In genomic region chr1:209860293-209860881, GRCh38 we compare ENCODE assay signal across 8 cellular contexts. TPM values are rescaled to one million over a fixed set of nuclear protein-coding genes. Genes with fewer than 3 reads are reported as not detected.
DNase-seq lines count a peak whose midpoint lies in the region; ATAC-seq, FAIRE-seq and TF ChIP-seq lines count a peak whose summit lies in the region.

No MANE protein-coding gene starts in this region.

- no peak overlapping the region for H3K27ac ChIP-seq in K562 (ENCODE audit: extremely low read depth, low read depth, low read length)

- H3K27me3 ChIP-seq in K562 (ENCODE audit: control insufficient read depth in 2 of 2, insufficient read depth in 2 of 2, low read length in 2 of 2), result peaks cover 2 to 14% of the 10 kb centered on the region in 2 experiments; a peak in 3 of 5 replicates

- no peaks in the 10 kb centered on the region for H3K36me3 ChIP-seq in K562 (ENCODE audit: control insufficient read depth, insufficient read depth, low read length)

- TF ChIP-seq CTCF in K562 (IDR thresholded peaks at IDR 0.05 in 2 of 3, conservative IDR thresholded peaks at IDR 0.05 in 1 of 3; ENCODE audit: insufficient read depth in 2 of 3, low read depth in 1 of 3, low read length in 3 of 3), result peak; percentile 89 to 94 (median 91)

- no peak for TF ChIP-seq EP300 in K562 (IDR thresholded peaks at IDR 0.05; ENCODE audit: low read length)

- CTCF ChIA-PET in K562 (lab: Yijun Ruan, JAX; ENCODE audit: low intra/inter-chr PET ratio), result interaction anchor here (0.5 to 5.0 kb wide), 10 partner anchors 10 to 1274 kb away, joined by 3 to 68 read pairs (median 4); no protein-coding TSS in a partner anchor

- H3K9me1 ChIP-seq in K562 (ENCODE audit: control insufficient read depth, insufficient read depth, low read length), result no peaks in the 10 kb centered on the region

- FAIRE-seq in GM18507 (lab: Jason Lieb, UNC) (peak; percentile 66), TTC549 (lab: Jason Lieb, UNC) (peak; percentile 97), K562 (lab: Jason Lieb, UNC) (peak; percentile 94)

- no peaks in the 10 kb centered on the region for H3K4me1 ChIP-seq in K562 (replicated peaks in 1 of 2; ENCODE audit: control insufficient read depth in 2 of 2, insufficient read depth in 2 of 2, low read length in 2 of 2)

- POLR2A ChIA-PET in K562 (lab: Yijun Ruan, JAX), result interaction anchor here (0.6 to 0.9 kb wide), 2 partner anchors 28 to 32 kb away, joined by 3 read pairs; partner anchors contain the start of gene UTP25

- intact Hi-C loops in K562 (cut with micrococcal nuclease), result loop anchor here (1.0 to 5.0 kb wide), 4 partner anchors 40 to 451 kb away; no protein-coding TSS in a partner anchor

- no peak overlapping the region for H3K4me3 ChIP-seq in K562

- peak; percentile 89 for DNase-seq in ACHN
- DNase-seq in GM18507 (ENCODE audit: extremely low spot score, insufficient read length, low read depth), result peak; percentile 51
- DNase-seq in NCI-H2081 treated with DMSO at 0.1 percent for 48 hours (lab: John Stamatoyannopoulos, UW), result peak; percentile 57
- DNase-seq in K562 (ENCODE audit: extremely low read depth in 1 of 4, low spot score in 3 of 4), result peak; percentile 84 to 92 (median 91)
- peak; percentile 87 for DNase-seq in iPS-NIHi7 (ENCODE audit: extremely low spot score)
- peak; percentile 83 for DNase-seq in stimulated activated CD4-positive, alpha-beta T cell treated with anti-CD3 and anti-CD28 coated beads, Interleukin-15, amount 100 ng/mL, for 24 hours

- H3K4me2 ChIP-seq in K562 (ENCODE audit: insufficient read depth, low read length), result no peak overlapping the region

- no peak overlapping the region for H3K9ac ChIP-seq in K562 (ENCODE audit: insufficient read depth in 1 of 2, low read depth in 2 of 2, low read length in 2 of 2)

- H3K9me3 ChIP-seq in K562 (replicated peaks; ENCODE audit: control insufficient read depth, insufficient read depth, low read depth, low read length), result no peaks in the 10 kb centered on the region

- H3K79me2 ChIP-seq in K562 (ENCODE audit: control insufficient read depth, insufficient read depth, low read length), result no peaks in the 10 kb centered on the region

- peak; percentile 83 for ATAC-seq in HG02970 (IDR thresholded peaks at IDR 0.05; ENCODE audit: low FRiP score, unreplicated experiment)
- peak; percentile 99 for ATAC-seq in K562

- H2AFZ ChIP-seq in K562 (ENCODE audit: low read depth, low read length), result no peak overlapping the region

- peak; percentile 92 to 96 for TF ChIP-seq RAD21 in K562 (CRISPR knock-in tag; conservative IDR thresholded peaks at IDR 0.05 in 1 of 2, IDR thresholded peaks at IDR 0.05 in 1 of 2)

- no peak for TF ChIP-seq POLR2A in K562 (conservative IDR thresholded peaks at IDR 0.05)

- in situ Hi-C loops in ACHN (cut with HindIII; ENCODE audit: low pct_ligation_motif_present, low pct_unique_long_range_greater_than_20kb, low sequenced_read_pairs), result loop anchor here (25.0 kb wide), 1 partner anchor 127 kb away; no protein-coding TSS in a partner anchor
- in situ Hi-C loops in K562 (cut with MboI), result loop anchor here (25.0 kb wide), 1 partner anchor 1277 kb away; the partner anchor contains the start of gene KCNH1

- no peaks in the 10 kb centered on the region for H4K20me1 ChIP-seq in K562 (replicated peaks; ENCODE audit: control insufficient read depth, insufficient read depth, low read length)

- no TSS peak for BruUV-seq in K562 (replicated peaks; lab: Mats Ljungman, UMichigan)

- 6% methylated on average over 7 of the region's 7 CpGs for WGBS in K562 (ENCODE audit: insufficient coverage, low coverage, missing lambda C conversion rate)

TF ChIP-seq in K562, 482 proteins besides CTCF, POLR2A, EP300 and RAD21:
- TF ChIP-seq SMC3 (conservative IDR thresholded peaks at IDR 0.05; ENCODE audit: insufficient read depth, low read depth, low read length) (peak; percentile 90), KLF6 (CRISPR knock-in tag; IDR thresholded peaks at IDR 0.05; ENCODE audit: borderline replicate concordance) (no peak), JUND (IDR thresholded peaks at IDR 0.05; ENCODE audit: borderline replicate concordance, low read depth, low read length) (peak; percentile 20; the same call in 1 of the 2 replicates), JUND (tag; IDR thresholded peaks at IDR 0.05; ENCODE audit: borderline replicate concordance, low read depth, low read length) (no peak), ZNF584 (CRISPR knock-in tag; IDR thresholded peaks at IDR 0.05; ENCODE audit: low read depth) (no peak), PTRF (tag; IDR thresholded peaks at IDR 0.05) (no peak), GATAD2B (IDR thresholded peaks at IDR 0.05; ENCODE audit: borderline replicate concordance) (0 out of 2 replicates have a peak, but pooled peaks have one; percentile 47), CEBPG (CRISPR knock-in tag; IDR thresholded peaks at IDR 0.05) (no peak), CEBPG (tag; conservative IDR thresholded peaks at IDR 0.05 in 1 of 2, IDR thresholded peaks at IDR 0.05 in 1 of 2) (0 out of 4 replicates have a peak, but pooled peaks of 1 of the 2 experiments have one; percentile 44), KLF16 (IDR thresholded peaks at IDR 0.05) (peak; percentile 50; the same call in 1 of the 2 replicates), STAT5A (IDR thresholded peaks at IDR 0.05; ENCODE audit: borderline replicate concordance, low read length) (peak; percentile 18; the same call in 1 of the 2 replicates), MAZ (CRISPR knock-in tag; conservative IDR thresholded peaks at IDR 0.05 in 1 of 2, IDR thresholded peaks at IDR 0.05 in 1 of 2) (peak in 1 of 2 experiments; percentile 68; a peak in 2 of 4 replicates), NFIX (CRISPR knock-in tag; IDR thresholded peaks at IDR 0.05; ENCODE audit: low read depth) (no peak)
- TF ChIP-seq, protein P1, sequence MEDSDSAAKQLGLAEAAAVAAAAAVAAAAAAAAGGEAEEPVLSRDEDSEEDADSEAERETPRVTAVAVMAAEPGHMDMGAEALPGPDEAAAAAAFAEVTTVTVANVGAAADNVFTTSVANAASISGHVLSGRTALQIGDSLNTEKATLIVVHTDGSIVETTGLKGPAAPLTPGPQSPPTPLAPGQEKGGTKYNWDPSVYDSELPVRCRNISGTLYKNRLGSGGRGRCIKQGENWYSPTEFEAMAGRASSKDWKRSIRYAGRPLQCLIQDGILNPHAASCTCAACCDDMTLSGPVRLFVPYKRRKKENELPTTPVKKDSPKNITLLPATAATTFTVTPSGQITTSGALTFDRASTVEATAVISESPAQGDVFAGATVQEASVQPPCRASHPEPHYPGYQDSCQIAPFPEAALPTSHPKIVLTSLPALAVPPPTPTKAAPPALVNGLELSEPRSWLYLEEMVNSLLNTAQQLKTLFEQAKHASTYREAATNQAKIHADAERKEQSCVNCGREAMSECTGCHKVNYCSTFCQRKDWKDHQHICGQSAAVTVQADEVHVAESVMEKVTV (CRISPR knock-in tag; IDR thresholded peaks at IDR 0.05), result peak; percentile 90
- TF ChIP-seq, protein P2, sequence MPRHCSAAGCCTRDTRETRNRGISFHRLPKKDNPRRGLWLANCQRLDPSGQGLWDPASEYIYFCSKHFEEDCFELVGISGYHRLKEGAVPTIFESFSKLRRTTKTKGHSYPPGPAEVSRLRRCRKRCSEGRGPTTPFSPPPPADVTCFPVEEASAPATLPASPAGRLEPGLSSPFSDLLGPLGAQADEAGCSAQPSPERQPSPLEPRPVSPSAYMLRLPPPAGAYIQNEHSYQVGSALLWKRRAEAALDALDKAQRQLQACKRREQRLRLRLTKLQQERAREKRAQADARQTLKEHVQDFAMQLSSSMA (CRISPR knock-in tag; IDR thresholded peaks at IDR 0.05), result no peak

RNA-seq across cellular contexts. Expression of gene UTP25, which starts 32.6 kb away (rescaled TPM):
- total RNA-seq in K562 (2011; cell fraction: chromatin; rRNA removed; ENCODE audit: low replicate concordance), result 18.3 and 30.1 TPM in 2 replicates
- total RNA-seq in K562 (2011; cell fraction: nucleolus; rRNA removed), result 10.3 and 13.0 TPM in 2 replicates
- total RNA-seq in K562 (2011; cell fraction: nucleoplasm; rRNA removed), result 18.0 and 28.4 TPM in 2 replicates
- 10.6 and 11.9 TPM in 2 replicates for total RNA-seq in K562 (2014; rRNA removed)
- total RNA-seq in K562 (2014; rRNA removed; fragmentation: Illumina TruSeq; extraction: Trizol), result 17.6 and 18.4 TPM in 2 replicates
- total RNA-seq in K562 (2015; rRNA removed; fragmentation: Illumina TruSeq; extraction: Trizol), result 15.3 and 16.6 TPM in 2 replicates
- total RNA-seq in K562 (2021), result 10.7 and 12.0 TPM in 2 replicates
- polyA plus RNA-seq in K562 (2011; rRNA removed), result 10.4 and 12.8 TPM in 2 replicates
- 4.5 and 6.9 TPM in 2 replicates for polyA plus RNA-seq in K562 (2011; cell fraction: cytosol; rRNA removed)
- polyA plus RNA-seq in K562 (2011; cell fraction: nucleus; rRNA removed), result 10.4 and 11.3 TPM in 2 replicates
- 5.1 and 6.6 TPM in 2 replicates for polyA plus RNA-seq in K562 (2012)
- 13.1 and 15.7 TPM in 2 replicates for polyA plus RNA-seq in K562 (2014; fragmentation: Illumina TruSeq; extraction: Trizol)
- polyA plus RNA-seq in K562 (2014; fragmentation: Nextera tagmentation; extraction: Ambion mirVana), result 10 to 100 TPM in 1 of 2 experiments, 1 to 10 TPM in 1; 5.7 to 10.9 TPM
- 8.7 and 9.5 TPM in 2 replicates for polyA plus RNA-seq in K562 (2014; rRNA removed)
- 20.6 and 21.0 TPM in 2 replicates for polyA minus RNA-seq in K562 (2011; rRNA and poly(A)+ RNA removed)
- polyA minus RNA-seq in K562 (2011; cell fraction: cytosol; rRNA and poly(A)+ RNA removed), result 4.3 and 4.9 TPM in 2 replicates
- polyA minus RNA-seq in K562 (2011; cell fraction: nucleus; rRNA and poly(A)+ RNA removed), result 19.7 and 27.1 TPM in 2 replicates

RNA-seq across cellular contexts. Expression of gene IRF6, which starts 54.4 kb away (rescaled TPM):
- 0.63 and 1.3 TPM in 2 replicates for total RNA-seq in K562 (2011; cell fraction: chromatin; rRNA removed; ENCODE audit: low replicate concordance)
- 0.33 and 0.53 TPM in 2 replicates for total RNA-seq in K562 (2011; cell fraction: nucleolus; rRNA removed)
- 0.53 and 0.88 TPM in 2 replicates for total RNA-seq in K562 (2011; cell fraction: nucleoplasm; rRNA removed)
- total RNA-seq in K562 (2014; rRNA removed) (0.32 and 0.37 TPM in 2 replicates), K562 (2014; rRNA removed; fragmentation: Illumina TruSeq; extraction: Trizol) (0.22 and 0.25 TPM in 2 replicates), K562 (2015; rRNA removed; fragmentation: Illumina TruSeq; extraction: Trizol) (0.08 and 0.11 TPM in 2 replicates), K562 (2021) (0.20 and 0.29 TPM in 2 replicates)
- polyA plus RNA-seq in K562 (2011; rRNA removed) (0.64 and 0.65 TPM in 2 replicates), K562 (2014; fragmentation: Illumina TruSeq; extraction: Trizol) (0.10 and 0.15 TPM in 2 replicates), K562 (2014; fragmentation: Nextera tagmentation; extraction: Ambion mirVana) (under 1 TPM; 0.04 to 0.17 TPM), K562 (2014; rRNA removed) (0.03 and 0.11 TPM in 2 replicates)
- 0.50 and 0.51 TPM in 2 replicates for polyA plus RNA-seq in K562 (2011; cell fraction: cytosol; rRNA removed)
- polyA plus RNA-seq in K562 (2011; cell fraction: nucleus; rRNA removed), result 0.35 and 0.57 TPM in 2 replicates
- 0.21 and 0.80 TPM in 2 replicates for polyA plus RNA-seq in K562 (2012)
- 0.57 and 0.84 TPM in 2 replicates for polyA minus RNA-seq in K562 (2011; rRNA and poly(A)+ RNA removed)
- 0.36 and 0.76 TPM in 2 replicates for polyA minus RNA-seq in K562 (2011; cell fraction: cytosol; rRNA and poly(A)+ RNA removed)
- 0.13 and 0.56 TPM in 2 replicates for polyA minus RNA-seq in K562 (2011; cell fraction: nucleus; rRNA and poly(A)+ RNA removed)
